In the genomic region with DNA sequence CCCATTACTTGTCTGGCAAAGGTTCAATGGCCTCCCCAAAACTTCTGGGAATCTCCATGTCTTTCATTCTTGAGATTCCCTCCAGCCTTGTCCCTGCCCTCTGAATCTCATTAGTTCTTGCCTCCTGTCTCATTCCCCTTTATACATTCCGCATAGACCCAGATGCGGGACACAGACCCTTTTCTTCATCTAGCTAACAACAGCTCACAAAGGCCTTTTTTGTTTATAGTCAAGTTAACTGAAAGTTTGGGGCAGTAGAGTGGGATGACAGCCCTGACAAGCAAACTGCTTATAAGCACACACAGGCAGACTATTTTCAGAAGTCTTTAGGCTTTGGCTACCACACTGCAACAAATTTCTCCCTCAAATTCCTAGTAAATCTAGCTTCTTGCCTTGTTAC, we compare ENCODE assay signal across 13 cellular contexts.
"Had no signal": no experiment of that assay in that cellular context is flagged by ENCODE, and none has a peak within 500 bp of the region (broad histone marks: within the 10 kb centered on the region; RNA-seq: fewer than 3 reads in every experiment).

No MANE protein-coding gene starts in this region.

- H3K27me3 ChIP-seq: upper lobe of left lung had no signal

- H3K4me2 ChIP-seq: SK-N-SH had no signal

- H3K27ac Mint-ChIP-seq: endodermal cell; nephron; stimulated activated effector memory CD8-positive, alpha-beta T cell treated with anti-CD3 and anti-CD28 coated beads, Interleukin-12 subunit alpha, Interleukin-12 subunit beta, amount 100 ng/mL, for 72 hours had no signal

- DNase-seq: activated CD4-positive, alpha-beta T cell treated with anti-CD3 and anti-CD28 coated beads for 48 hours; activated CD8-positive, alpha-beta memory T cell treated with anti-CD3 and anti-CD28 coated beads for 24 hours; activated naive CD4-positive, alpha-beta T cell treated with Interleukin-2 at 50 U/mL for 16 hours; cortex of kidney; endodermal cell; erythroblast; SK-N-SH; small intestine; T-helper 1 cell; upper lobe of left lung; WERI-Rb-1 had no signal

- H3K9me3 Mint-ChIP-seq: endodermal cell had no signal

- H3K36me3 Mint-ChIP-seq: stimulated activated effector memory CD8-positive, alpha-beta T cell treated with anti-CD3 and anti-CD28 coated beads, Interleukin-12 subunit alpha, Interleukin-12 subunit beta, amount 100 ng/mL, for 72 hours had no signal

- H3K9me2 ChIP-seq: SK-N-SH had no signal

- H3K36me3 ChIP-seq: upper lobe of left lung, WERI-Rb-1 had no signal

- H3K4me1 Mint-ChIP-seq: nephron; stimulated activated effector memory CD8-positive, alpha-beta T cell treated with anti-CD3 and anti-CD28 coated beads, Interleukin-12 subunit alpha, Interleukin-12 subunit beta, amount 100 ng/mL, for 72 hours had no signal

- H3K4me1 ChIP-seq: upper lobe of left lung had no signal

- H3K4me3 Mint-ChIP-seq: endodermal cell; nephron; stimulated activated effector memory CD8-positive, alpha-beta T cell treated with anti-CD3 and anti-CD28 coated beads, Interleukin-12 subunit alpha, Interleukin-12 subunit beta, amount 100 ng/mL, for 72 hours had no signal

- H3K4me3 ChIP-seq: upper lobe of left lung had no signal

- ATAC-seq: stimulated activated effector memory CD8-positive, alpha-beta T cell treated with anti-CD3 and anti-CD28 coated beads, Interleukin-12 subunit alpha, Interleukin-12 subunit beta, amount 100 ng/mL, for 72 hours had no signal

- H3K27ac ChIP-seq: upper lobe of left lung, WERI-Rb-1 had no signal

- H3K9ac ChIP-seq: SK-N-SH had no signal

- H3K9me3 ChIP-seq: SK-N-SH, upper lobe of left lung had no signal
